ENCODE assay signal across 9 cellular contexts in genomic region chr11:100632970-100633452, GRCh38. TPM values are rescaled to one million over a fixed set of nuclear protein-coding genes. Genes with fewer than 3 reads are reported as not detected.
A peak's percentile ranks its signal among the peaks of the same experiment; 100 is the strongest.
DNase-seq lines count a peak whose midpoint lies in the region; ATAC-seq and TF ChIP-seq lines count a peak whose summit lies in the region.
"Had no signal": no experiment of that assay in that cellular context is flagged by ENCODE, and none has a peak within 500 bp of the region (broad histone marks: within the 10 kb centered on the region; RNA-seq: fewer than 3 reads in every experiment).

No MANE protein-coding gene starts in this region.

- ATAC-seq in GM18517 (IDR thresholded peaks at IDR 0.05; ENCODE audit: unreplicated experiment) (no peak), GM21825 (IDR thresholded peaks at IDR 0.05; ENCODE audit: unreplicated experiment) (no peak)

- CTCF ChIA-PET in activated CD4-positive, alpha-beta memory T cell treated with anti-CD3 and anti-CD28 coated beads, Interleukin-2, amount 10 ng/mL, durations not matched to agents 7 days and 5 days (lab: Charles Lee): no interaction called here

- no peak for TF ChIP-seq CTCF in brain microvascular endothelial cell (IDR thresholded peaks at IDR 0.05; ENCODE audit: low read depth, low read length, missing control alignments)
- TF ChIP-seq CTCF in tibial artery (IDR thresholded peaks at IDR 0.05): no peak

- H3K4me3 ChIP-seq in brain microvascular endothelial cell (ENCODE audit: low read depth, low read length) (no peak overlapping the region), tibial artery (no peak overlapping the region)

- in situ Hi-C loops in brain microvascular endothelial cell (cut with HindIII; ENCODE audit: low pct_ligation_motif_present, low sequenced_read_pairs): no loop called here

- intact Hi-C loops in tibial artery (cut with DNase I; ENCODE audit: low total_unique reads): no loop called here

- no peaks in the 10 kb centered on the region for H3K36me3 Mint-ChIP-seq in activated CD4-positive, alpha-beta memory T cell treated with anti-CD3 and anti-CD28 coated beads, Interleukin-2, amount 10 ng/mL, durations not matched to agents 7 days and 5 days (ENCODE audit: low read depth)

- H3K36me3 ChIP-seq in brain microvascular endothelial cell (replicated peaks) (no peaks in the 10 kb centered on the region), tibial artery (no peaks in the 10 kb centered on the region)

- POLR2A ChIA-PET in activated CD4-positive, alpha-beta memory T cell treated with anti-CD3 and anti-CD28 coated beads, Interleukin-2, amount 10 ng/mL, durations not matched to agents 7 days and 5 days (lab: Charles Lee): no interaction called here

- peak; percentile 58 for DNase-seq in NCI-H1092 (lab: John Stamatoyannopoulos, UW)
- DNase-seq in brain microvascular endothelial cell: peak; percentile 71
- DNase-seq in left kidney (ENCODE audit: low read depth, low spot score): peak; percentile 49
- peak in 1 of 2 donors; percentile 38 for DNase-seq in tibial artery
- DNase-seq in activated CD4-positive, alpha-beta memory T cell treated with anti-CD3 and anti-CD28 coated beads, Interleukin-2, amount 10 ng/mL, durations not matched to agents 7 days and 5 days: no peak
- DNase-seq in NOMO-1 treated with dmso at 0.1 percent for 144 hours (lab: John Stamatoyannopoulos, UW; ENCODE audit: unreplicated experiment): no peak
- DNase-seq: activated naive CD4-positive, alpha-beta T cell had no signal

- H3K4me3 Mint-ChIP-seq in activated CD4-positive, alpha-beta memory T cell treated with anti-CD3 and anti-CD28 coated beads, Interleukin-2, amount 10 ng/mL, durations not matched to agents 7 days and 5 days: no peak overlapping the region

- no peaks in the 10 kb centered on the region for H3K27me3 Mint-ChIP-seq in activated CD4-positive, alpha-beta memory T cell treated with anti-CD3 and anti-CD28 coated beads, Interleukin-2, amount 10 ng/mL, durations not matched to agents 7 days and 5 days

- H3K4me1 ChIP-seq in tibial artery: peaks cover 0 to 14% (median 5%) of the 10 kb centered on the region in 4 donors

- no peaks in the 10 kb centered on the region for H3K27me3 ChIP-seq in brain microvascular endothelial cell (replicated peaks)
- no peaks in the 10 kb centered on the region for H3K27me3 ChIP-seq in tibial artery

- H3K27ac Mint-ChIP-seq in activated CD4-positive, alpha-beta memory T cell treated with anti-CD3 and anti-CD28 coated beads, Interleukin-2, amount 10 ng/mL, durations not matched to agents 7 days and 5 days: no peak overlapping the region

- H3K9me3 Mint-ChIP-seq in activated CD4-positive, alpha-beta memory T cell treated with anti-CD3 and anti-CD28 coated beads, Interleukin-2, amount 10 ng/mL, durations not matched to agents 7 days and 5 days: peaks cover 11% of the 10 kb centered on the region

- no peaks in the 10 kb centered on the region for H3K4me1 Mint-ChIP-seq in activated CD4-positive, alpha-beta memory T cell treated with anti-CD3 and anti-CD28 coated beads, Interleukin-2, amount 10 ng/mL, durations not matched to agents 7 days and 5 days

- H3K27ac ChIP-seq in brain microvascular endothelial cell (no peak overlapping the region), tibial artery (peak overlapping the region; percentile 29 to 43)

- no peaks in the 10 kb centered on the region for H3K9me3 ChIP-seq in tibial artery

RNA-seq across cellular contexts. Expression of gene ARHGAP42, which starts 54.1 kb away (rescaled TPM):
- total RNA-seq in activated CD4-positive, alpha-beta memory T cell treated with anti-CD3 and anti-CD28 coated beads, Interleukin-2, amount 10 ng/mL, durations not matched to agents 7 days and 5 days: not detected

Comparison
In these comparisons a context has a peak if more than half of its experiments do, and no peak if none do; other contexts are left out.
1. DNase-seq: peak in NCI-H1092 (single experiment), brain microvascular endothelial cell (single experiment) and left kidney (single experiment); none in activated CD4-positive, alpha-beta memory T cell treated with anti-CD3 and anti-CD28 coated beads, Interleukin-2, amount 10 ng/mL, durations not matched to agents 7 days and 5 days (single experiment) and NOMO-1 treated with dmso at 0.1 percent for 144 hours (single experiment).